In the genomic region with DNA sequence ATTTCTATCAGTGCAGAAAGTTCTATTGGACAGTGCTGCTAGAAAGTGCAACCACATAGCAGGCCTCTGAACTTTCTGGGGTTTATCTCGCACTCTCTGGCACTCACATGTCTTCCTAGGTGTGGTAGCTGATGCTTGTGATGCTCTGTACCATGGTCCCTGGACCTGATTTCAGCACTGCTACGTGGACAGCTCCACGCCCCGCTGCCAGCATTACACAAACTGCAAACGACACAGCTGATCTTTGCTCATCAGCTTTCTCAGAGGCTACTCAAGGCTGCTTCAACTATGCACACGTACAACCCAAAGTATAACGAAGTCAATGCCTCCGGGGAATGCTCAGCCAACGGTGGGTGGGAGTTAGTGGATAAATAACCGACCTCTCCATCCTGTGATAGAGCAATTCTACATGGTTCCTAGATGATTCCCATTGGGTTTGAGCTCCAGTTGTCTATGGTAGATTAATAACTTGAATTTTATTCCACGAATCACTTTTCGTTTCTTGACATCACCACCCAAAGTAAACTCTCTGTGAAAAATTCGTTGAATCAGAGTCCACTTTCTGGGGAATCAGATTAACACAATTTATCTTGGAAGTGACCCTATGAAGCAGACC, we compare ENCODE assay signal across 16 cellular contexts.
DNase-seq lines count a peak whose midpoint lies in the region; ATAC-seq and TF ChIP-seq lines count a peak whose summit lies in the region.
"Had no signal": no experiment of that assay in that cellular context is flagged by ENCODE, and none has a peak within 500 bp of the region (broad histone marks: within the 10 kb centered on the region; RNA-seq: fewer than 3 reads in every experiment).

No MANE protein-coding gene starts in this region.

- H3K4me1 Mint-ChIP-seq in activated naive CD8-positive, alpha-beta T cell treated with anti-CD3 and anti-CD28 coated beads, Interleukin-2, amount 50 U/mL, for 24 hours = no peaks in the 10 kb centered on the region
- H3K4me1 Mint-ChIP-seq: activated B cell treated with CpG ODN at 0.5 μM for 24 hours had no signal

- H3K4me3 ChIP-seq in Jurkat, Clone E6-1 (ENCODE audit: low read length) = no peak overlapping the region
- H3K4me3 ChIP-seq in neural cell (ENCODE audit: low read length) = no peak overlapping the region
- H3K4me3 ChIP-seq: esophagus squamous epithelium, lower lobe of right lung, smooth muscle cell, suprapubic skin had no signal

- no peaks in the 10 kb centered on the region for H3K9me2 ChIP-seq in neural cell (ENCODE audit: insufficient read depth, low read length)

- H2AFZ ChIP-seq in neural cell (ENCODE audit: low read depth, low read length) = no peak overlapping the region

- no peak for TF ChIP-seq EP300 in neural cell (conservative IDR thresholded peaks at IDR 0.05; ENCODE audit: poor library complexity, severe bottlenecking)

- no peak for TF ChIP-seq CTCF in neural cell (IDR thresholded peaks at IDR 0.05; ENCODE audit: poor library complexity, severe bottlenecking)

- no peaks in the 10 kb centered on the region for H3K27me3 ChIP-seq in neural cell (ENCODE audit: insufficient read depth, low read depth, low read length)
- H3K27me3 ChIP-seq: esophagus squamous epithelium, suprapubic skin had no signal

- no peaks in the 10 kb centered on the region for H3K79me2 ChIP-seq in neural cell (replicated peaks; ENCODE audit: insufficient read depth, low read length)

- H3K4me3 Mint-ChIP-seq in activated naive CD8-positive, alpha-beta T cell treated with anti-CD3 and anti-CD28 coated beads, Interleukin-2, amount 50 U/mL, for 24 hours = no peak overlapping the region
- H3K4me3 Mint-ChIP-seq: activated B cell treated with CpG ODN at 0.5 μM for 24 hours had no signal

- no peaks in the 10 kb centered on the region for H3K9me3 Mint-ChIP-seq in activated naive CD8-positive, alpha-beta T cell treated with anti-CD3 and anti-CD28 coated beads, Interleukin-2, amount 50 U/mL, for 24 hours
- H3K9me3 Mint-ChIP-seq: activated B cell treated with CpG ODN at 0.5 μM for 24 hours had no signal

- H3K36me3 ChIP-seq in neural cell (ENCODE audit: insufficient read depth, low read length) = no peaks in the 10 kb centered on the region
- H3K36me3 ChIP-seq: esophagus squamous epithelium, lower lobe of right lung, suprapubic skin had no signal

- DNase-seq in activated CD4-positive, alpha-beta T cell treated with anti-CD3 and anti-CD28 coated beads for 48 hours = peak; percentile 20
- DNase-seq in activated CD4-positive, alpha-beta T cell treated with anti-CD3 and anti-CD28 coated beads for 4 hours = no peak
- DNase-seq in Jurkat, Clone E6-1 (ENCODE audit: low read depth, low spot score) = peak; percentile 16
- peak; percentile 5 for DNase-seq in activated naive CD8-positive, alpha-beta T cell treated with anti-CD3 and anti-CD28 coated beads, Interleukin-2, amount 50 U/mL, for 24 hours
- DNase-seq in HCEC 1CT (no peak), GM19238 (ENCODE audit: insufficient read length, low spot score) (no peak)
- DNase-seq: activated B cell treated with CpG ODN at 0.5 μM for 24 hours, esophagus squamous epithelium, GOT3, lower lobe of right lung, MV-4-11, NCI-H2171 treated with DMSO at 0.1 percent for 48 hours had no signal

- no peak for TF ChIP-seq RAD21 in neural cell (conservative IDR thresholded peaks at IDR 0.05)

- no peaks in the 10 kb centered on the region for H3K27me3 Mint-ChIP-seq in activated naive CD8-positive, alpha-beta T cell treated with anti-CD3 and anti-CD28 coated beads, Interleukin-2, amount 50 U/mL, for 24 hours
- H3K27me3 Mint-ChIP-seq: activated B cell treated with CpG ODN at 0.5 μM for 24 hours had no signal

- no peaks in the 10 kb centered on the region for H3K36me3 Mint-ChIP-seq in activated naive CD8-positive, alpha-beta T cell treated with anti-CD3 and anti-CD28 coated beads, Interleukin-2, amount 50 U/mL, for 24 hours (ENCODE audit: low read depth)

- H3K27ac Mint-ChIP-seq in activated naive CD8-positive, alpha-beta T cell treated with anti-CD3 and anti-CD28 coated beads, Interleukin-2, amount 50 U/mL, for 24 hours = no peak overlapping the region
- H3K27ac Mint-ChIP-seq: activated B cell treated with CpG ODN at 0.5 μM for 24 hours had no signal

- no peaks in the 10 kb centered on the region for H4K20me1 ChIP-seq in neural cell (ENCODE audit: insufficient read depth)

- no peak overlapping the region for H3K9ac ChIP-seq in neural cell (ENCODE audit: low read length)

- no peaks in the 10 kb centered on the region for H3K9me3 ChIP-seq in neural cell (ENCODE audit: low read length)
- H3K9me3 ChIP-seq: esophagus squamous epithelium, lower lobe of right lung, suprapubic skin had no signal

- H3K4me2 ChIP-seq in neural cell (ENCODE audit: low read length) = no peak overlapping the region
- H3K4me2 ChIP-seq: smooth muscle cell had no signal

- no peak overlapping the region for H3K27ac ChIP-seq in neural cell (ENCODE audit: low read length)
- H3K27ac ChIP-seq: esophagus squamous epithelium, lower lobe of right lung, suprapubic skin had no signal

- H3F3A ChIP-seq in neural cell (ENCODE audit: insufficient read depth, low read length, poor library complexity, severe bottlenecking) = no peaks in the 10 kb centered on the region

- no peak for ATAC-seq in activated naive CD8-positive, alpha-beta T cell treated with anti-CD3 and anti-CD28 coated beads, Interleukin-2, amount 50 U/mL, for 24 hours
- ATAC-seq in HG03520 (IDR thresholded peaks at IDR 0.05; ENCODE audit: unreplicated experiment) = no peak
- ATAC-seq: lower lobe of right lung had no signal

TF ChIP-seq in neural cell, 6 proteins besides CTCF, POLR2A, EP300 and RAD21:
- TF ChIP-seq POLR2AphosphoS5 (IDR thresholded peaks at IDR 0.05) (no peak), TAF1 (IDR thresholded peaks at IDR 0.05; ENCODE audit: low read depth) (no peak)
- TF ChIP-seq, protein P1, sequence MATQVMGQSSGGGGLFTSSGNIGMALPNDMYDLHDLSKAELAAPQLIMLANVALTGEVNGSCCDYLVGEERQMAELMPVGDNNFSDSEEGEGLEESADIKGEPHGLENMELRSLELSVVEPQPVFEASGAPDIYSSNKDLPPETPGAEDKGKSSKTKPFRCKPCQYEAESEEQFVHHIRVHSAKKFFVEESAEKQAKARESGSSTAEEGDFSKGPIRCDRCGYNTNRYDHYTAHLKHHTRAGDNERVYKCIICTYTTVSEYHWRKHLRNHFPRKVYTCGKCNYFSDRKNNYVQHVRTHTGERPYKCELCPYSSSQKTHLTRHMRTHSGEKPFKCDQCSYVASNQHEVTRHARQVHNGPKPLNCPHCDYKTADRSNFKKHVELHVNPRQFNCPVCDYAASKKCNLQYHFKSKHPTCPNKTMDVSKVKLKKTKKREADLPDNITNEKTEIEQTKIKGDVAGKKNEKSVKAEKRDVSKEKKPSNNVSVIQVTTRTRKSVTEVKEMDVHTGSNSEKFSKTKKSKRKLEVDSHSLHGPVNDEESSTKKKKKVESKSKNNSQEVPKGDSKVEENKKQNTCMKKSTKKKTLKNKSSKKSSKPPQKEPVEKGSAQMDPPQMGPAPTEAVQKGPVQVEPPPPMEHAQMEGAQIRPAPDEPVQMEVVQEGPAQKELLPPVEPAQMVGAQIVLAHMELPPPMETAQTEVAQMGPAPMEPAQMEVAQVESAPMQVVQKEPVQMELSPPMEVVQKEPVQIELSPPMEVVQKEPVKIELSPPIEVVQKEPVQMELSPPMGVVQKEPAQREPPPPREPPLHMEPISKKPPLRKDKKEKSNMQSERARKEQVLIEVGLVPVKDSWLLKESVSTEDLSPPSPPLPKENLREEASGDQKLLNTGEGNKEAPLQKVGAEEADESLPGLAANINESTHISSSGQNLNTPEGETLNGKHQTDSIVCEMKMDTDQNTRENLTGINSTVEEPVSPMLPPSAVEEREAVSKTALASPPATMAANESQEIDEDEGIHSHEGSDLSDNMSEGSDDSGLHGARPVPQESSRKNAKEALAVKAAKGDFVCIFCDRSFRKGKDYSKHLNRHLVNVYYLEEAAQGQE (IDR thresholded peaks at IDR 0.05; ENCODE audit: borderline replicate concordance) = peak; percentile 60

Comparison
In these comparisons a context has a peak if more than half of its experiments do, and no peak if none do; other contexts are left out.
1. DNase-seq: peak in activated CD4-positive, alpha-beta T cell treated with anti-CD3 and anti-CD28 coated beads for 48 hours (single experiment), Jurkat, Clone E6-1 (single experiment) and activated naive CD8-positive, alpha-beta T cell treated with anti-CD3 and anti-CD28 coated beads, Interleukin-2, amount 50 U/mL, for 24 hours (single experiment); none in activated CD4-positive, alpha-beta T cell treated with anti-CD3 and anti-CD28 coated beads for 4 hours (0 of 2), HCEC 1CT (single experiment) and GM19238 (single experiment).